In the genomic region with DNA sequence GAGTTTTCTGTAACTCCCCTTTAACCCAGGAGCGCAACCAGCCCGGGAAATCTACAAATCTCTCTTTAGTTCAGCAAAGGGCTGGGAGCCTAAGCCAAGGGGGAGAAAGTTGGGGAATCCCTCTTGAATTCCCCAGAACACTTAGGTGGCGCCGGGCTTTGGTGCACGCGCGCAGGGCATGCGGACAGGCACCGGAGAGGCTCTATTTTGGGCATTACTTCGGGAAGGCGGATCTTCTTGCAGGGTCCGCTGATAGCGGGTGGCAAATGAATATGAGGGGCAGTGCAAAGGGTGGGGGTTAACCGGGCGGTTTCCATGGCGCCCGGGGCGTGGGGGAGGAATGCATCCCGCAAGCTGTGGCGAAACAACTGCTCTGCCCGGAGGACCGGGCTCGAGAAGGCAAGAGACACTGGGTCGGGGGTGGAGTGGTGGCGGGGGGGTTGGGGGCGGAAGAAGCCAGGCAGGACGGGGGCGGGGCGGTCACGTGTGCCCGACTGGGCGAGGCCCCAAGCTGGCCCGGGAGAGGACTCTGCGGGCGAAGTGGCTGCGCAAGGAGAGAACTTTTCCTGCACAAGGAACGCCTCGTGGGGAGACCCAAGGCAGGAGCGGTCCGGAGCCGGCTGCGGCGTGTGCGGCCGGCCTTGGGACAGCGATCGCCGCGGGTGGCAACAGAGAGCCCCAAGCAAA, we compare ENCODE assay signal across 8 cellular contexts. TPM values are rescaled to one million over a fixed set of nuclear protein-coding genes. Genes with fewer than 3 reads are reported as not detected.
DNase-seq lines count a peak whose midpoint lies in the region; ATAC-seq and TF ChIP-seq lines count a peak whose summit lies in the region.

A gene with protein sequence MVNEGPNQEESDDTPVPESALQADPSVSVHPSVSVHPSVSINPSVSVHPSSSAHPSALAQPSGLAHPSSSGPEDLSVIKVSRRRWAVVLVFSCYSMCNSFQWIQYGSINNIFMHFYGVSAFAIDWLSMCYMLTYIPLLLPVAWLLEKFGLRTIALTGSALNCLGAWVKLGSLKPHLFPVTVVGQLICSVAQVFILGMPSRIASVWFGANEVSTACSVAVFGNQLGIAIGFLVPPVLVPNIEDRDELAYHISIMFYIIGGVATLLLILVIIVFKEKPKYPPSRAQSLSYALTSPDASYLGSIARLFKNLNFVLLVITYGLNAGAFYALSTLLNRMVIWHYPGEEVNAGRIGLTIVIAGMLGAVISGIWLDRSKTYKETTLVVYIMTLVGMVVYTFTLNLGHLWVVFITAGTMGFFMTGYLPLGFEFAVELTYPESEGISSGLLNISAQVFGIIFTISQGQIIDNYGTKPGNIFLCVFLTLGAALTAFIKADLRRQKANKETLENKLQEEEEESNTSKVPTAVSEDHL (plus strand): TSS at position 522 of the 687 bp plus-strand sequence. CDS start 353 bp downstream, outside the sequence.

- TF ChIP-seq CTCF in GM12865 (IDR thresholded peaks at IDR 0.05; ENCODE audit: insufficient read depth, low read depth, low read length, missing control alignments), result no peak
- TF ChIP-seq CTCF in esophagus squamous epithelium (IDR thresholded peaks at IDR 0.05), result peak in 1 of 6 experiments; percentile 20

- peak in 1 of 4 donors; percentile 46 for TF ChIP-seq POLR2A in esophagus squamous epithelium (IDR thresholded peaks at IDR 0.05)

- no peaks in the 10 kb centered on the region for H3K36me3 Mint-ChIP-seq in activated T-cell treated with anti-CD3 and anti-CD28 coated beads, Interleukin-2, amount 50 U/mL, for 4 hours (ENCODE audit: insufficient read depth)

- peak within 1 kb of the TSS; percentile 42 to 89 (median 84) for H3K27ac ChIP-seq in esophagus squamous epithelium

- no peaks in the 10 kb centered on the region for H3K27me3 Mint-ChIP-seq in activated T-cell treated with anti-CD3 and anti-CD28 coated beads, Interleukin-2, amount 50 U/mL, for 4 hours (ENCODE audit: low read depth)

- H3K4me1 Mint-ChIP-seq in activated T-cell treated with anti-CD3 and anti-CD28 coated beads, Interleukin-2, amount 50 U/mL, for 4 hours (ENCODE audit: low read depth), result peaks cover 10% of the 10 kb centered on the region

- H3K36me3 ChIP-seq in esophagus squamous epithelium (no peaks in the 10 kb centered on the region), mucosa of stomach (ENCODE audit: control insufficient read depth, insufficient read depth, low read length) (no peaks in the 10 kb centered on the region)

- H3K4me1 ChIP-seq in esophagus squamous epithelium, result peaks cover 18 to 37% (median 19%) of the 10 kb centered on the region in 3 donors
- peaks cover 18% of the 10 kb centered on the region for H3K4me1 ChIP-seq in mucosa of stomach (ENCODE audit: control insufficient read depth, insufficient read depth, low read length)

- intact Hi-C loops in esophagus squamous epithelium (cut with DNase I), result loop anchor here (2.0 kb wide), 1 partner anchor 77 kb away; no protein-coding TSS in a partner anchor

- 0 to 3% methylated on average over 10 to 27 of the region's 49 CpGs for WGBS in esophagus squamous epithelium, 2 donors

- H3K4me3 Mint-ChIP-seq in activated T-cell treated with anti-CD3 and anti-CD28 coated beads, Interleukin-2, amount 50 U/mL, for 4 hours, result no peak within 1 kb of the TSS

- H3K9ac ChIP-seq in mucosa of stomach (ENCODE audit: low read length), result peak within 1 kb of the TSS; percentile 47

- H3K27me3 ChIP-seq in esophagus squamous epithelium (no peaks in the 10 kb centered on the region), mucosa of stomach (ENCODE audit: control insufficient read depth, insufficient read depth, low read length) (peaks cover 20% of the 10 kb centered on the region)

- no peaks in the 10 kb centered on the region for H3K9me3 Mint-ChIP-seq in activated T-cell treated with anti-CD3 and anti-CD28 coated beads, Interleukin-2, amount 50 U/mL, for 4 hours

- DNase-seq in GM12865 (ENCODE audit: low read depth) (peak; percentile 60), NCI-H748 (lab: John Stamatoyannopoulos, UW; ENCODE audit: unreplicated experiment) (peak; percentile 56), esophagus squamous epithelium (lab: John Stamatoyannopoulos, UW) (no peak)
- DNase-seq in activated T-cell treated with anti-CD3 and anti-CD28 coated beads, Interleukin-2, amount 50 U/mL, for 4 hours, result peak; percentile 55
- peak; percentile 17 to 53 (median 44) for DNase-seq in stimulated activated naive CD4-positive, alpha-beta T cell (lab: John Stamatoyannopoulos, UW)

- peak; percentile 33 for ATAC-seq in HG02852 (IDR thresholded peaks at IDR 0.05; ENCODE audit: unreplicated experiment)
- ATAC-seq in activated T-cell treated with anti-CD3 and anti-CD28 coated beads, Interleukin-2, amount 50 U/mL, for 4 hours, result peak; percentile 68 to 71
- ATAC-seq in HG03571 (IDR thresholded peaks at IDR 0.05; ENCODE audit: unreplicated experiment), result no peak

- H3K9me3 ChIP-seq in esophagus squamous epithelium (no peaks in the 10 kb centered on the region), mucosa of stomach (ENCODE audit: control insufficient read depth, low read length) (no peaks in the 10 kb centered on the region)

- H3K4me3 ChIP-seq in GM12865 (ENCODE audit: low read depth, low read length) (peak within 1 kb of the TSS; percentile 76), esophagus squamous epithelium (peak within 1 kb of the TSS; percentile 41 to 71 (median 60)), mucosa of stomach (ENCODE audit: low read length) (peak within 1 kb of the TSS; percentile 31)

RNA-seq across cellular contexts. Expression of the gene that starts here (rescaled TPM):
- total RNA-seq in activated T-cell treated with anti-CD3 and anti-CD28 coated beads, Interleukin-2, amount 50 U/mL, for 4 hours, result 1 to 10 TPM; 1.5 to 5.3 (median 3.3) TPM
- total RNA-seq in esophagus squamous epithelium, result 1 to 10 TPM; 1.1 to 7.6 (median 3.8) TPM
